In the genomic region with DNA sequence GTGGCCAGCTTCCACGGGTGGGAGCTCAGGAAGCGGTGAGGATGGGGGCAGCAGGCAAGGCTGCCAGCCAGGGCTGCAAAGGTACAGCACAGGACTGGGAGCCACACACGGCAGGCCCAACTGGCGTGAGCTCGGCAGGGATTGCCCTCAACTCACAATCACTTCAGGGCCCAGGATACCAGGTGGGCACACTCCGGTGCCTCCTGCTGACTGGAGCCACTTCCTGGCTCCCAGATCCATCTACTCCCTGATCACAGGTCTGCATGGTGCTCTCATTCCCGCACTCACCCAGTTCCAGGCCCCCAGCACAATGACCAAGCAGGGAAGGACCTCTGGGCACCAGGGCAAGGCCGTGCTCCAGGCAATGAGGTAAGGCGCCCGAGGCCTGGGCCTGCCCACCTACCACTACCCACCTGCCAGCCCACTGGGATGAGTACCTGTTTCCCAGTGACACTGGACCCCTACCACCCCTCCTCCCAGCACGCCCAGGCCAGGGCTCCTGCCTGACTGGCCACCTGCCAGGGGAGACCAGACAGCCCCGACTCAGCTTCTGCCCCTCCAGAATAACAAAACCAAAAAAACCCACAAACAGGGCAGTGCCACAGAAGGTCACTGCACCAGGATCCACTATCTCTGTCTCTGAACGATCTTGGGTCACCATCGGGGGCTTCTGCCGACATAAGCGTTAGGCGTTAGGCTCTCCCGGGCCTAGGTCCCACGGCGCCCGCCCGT, we compare ENCODE assay signal across 2 cellular contexts.
TF ChIP-seq lines count a peak whose summit lies in the region.

No MANE protein-coding gene starts in this region.

TF ChIP-seq in K562, 482 proteins besides CTCF, POLR2A, EP300 and RAD21:
- peak in 1 of 2 experiments; percentile 14; a peak in 1 of 4 replicates for TF ChIP-seq NRF1 (conservative IDR thresholded peaks at IDR 0.05 in 1 of 2, IDR thresholded peaks at IDR 0.05 in 1 of 2)
- 0 out of 2 replicates have a peak, but pooled peaks have one; percentile 20 for TF ChIP-seq HDGF (IDR thresholded peaks at IDR 0.05)
- TF ChIP-seq, protein P1, sequence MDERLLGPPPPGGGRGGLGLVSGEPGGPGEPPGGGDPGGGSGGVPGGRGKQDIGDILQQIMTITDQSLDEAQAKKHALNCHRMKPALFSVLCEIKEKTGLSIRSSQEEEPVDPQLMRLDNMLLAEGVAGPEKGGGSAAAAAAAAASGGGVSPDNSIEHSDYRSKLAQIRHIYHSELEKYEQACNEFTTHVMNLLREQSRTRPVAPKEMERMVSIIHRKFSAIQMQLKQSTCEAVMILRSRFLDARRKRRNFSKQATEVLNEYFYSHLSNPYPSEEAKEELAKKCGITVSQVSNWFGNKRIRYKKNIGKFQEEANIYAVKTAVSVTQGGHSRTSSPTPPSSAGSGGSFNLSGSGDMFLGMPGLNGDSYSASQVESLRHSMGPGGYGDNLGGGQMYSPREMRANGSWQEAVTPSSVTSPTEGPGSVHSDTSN (CRISPR knock-in tag; IDR thresholded peaks at IDR 0.05; ENCODE audit: low read depth): no peak
- TF ChIP-seq, protein P1 (tag; conservative IDR thresholded peaks at IDR 0.05; ENCODE audit: low read depth): no peak
- TF ChIP-seq GTF2A2 (tag; IDR thresholded peaks at IDR 0.05): no peak
- TF ChIP-seq SPI1 (IDR thresholded peaks at IDR 0.05; ENCODE audit: borderline replicate concordance, low read depth, low read length): no peak
- no peak for TF ChIP-seq PCBP1 (IDR thresholded peaks at IDR 0.05; ENCODE audit: low read depth, low read length, poor library complexity, severe bottlenecking)
- TF ChIP-seq POU5F1 (IDR thresholded peaks at IDR 0.05; ENCODE audit: borderline replicate concordance, low read depth, low read length, partially characterized antibody): no peak
- TF ChIP-seq ZNF263 (CRISPR knock-in tag; IDR thresholded peaks at IDR 0.05; ENCODE audit: borderline replicate concordance): 0 out of 2 replicates have a peak, but pooled peaks have one; percentile 20
- TF ChIP-seq TGIF2 (CRISPR knock-in tag; IDR thresholded peaks at IDR 0.05): no peak
- peak; percentile 28; the same call in 1 of the 2 replicates for TF ChIP-seq ZNF431 (CRISPR knock-in tag; IDR thresholded peaks at IDR 0.05)
- no peak for TF ChIP-seq CBFB (CRISPR knock-in tag; IDR thresholded peaks at IDR 0.05)
- TF ChIP-seq NFIC (IDR thresholded peaks at IDR 0.05): peak; percentile 75
- no peak for TF ChIP-seq ZNF324 (CRISPR knock-in tag; IDR thresholded peaks at IDR 0.05)

TF ChIP-seq in neural cell, 6 proteins besides CTCF, POLR2A, EP300 and RAD21 (continued from another document):
- TF ChIP-seq POLR2AphosphoS5 (IDR thresholded peaks at IDR 0.05) (no peak), SMC3 (conservative IDR thresholded peaks at IDR 0.05; ENCODE audit: poor library complexity) (no peak), EZH2 (IDR thresholded peaks at IDR 0.05; ENCODE audit: borderline replicate concordance, insufficient read depth, low read length, poor library complexity, severe bottlenecking) (no peak)
